11 cellular contexts compared by ENCODE assay signal in the genomic region with DNA sequence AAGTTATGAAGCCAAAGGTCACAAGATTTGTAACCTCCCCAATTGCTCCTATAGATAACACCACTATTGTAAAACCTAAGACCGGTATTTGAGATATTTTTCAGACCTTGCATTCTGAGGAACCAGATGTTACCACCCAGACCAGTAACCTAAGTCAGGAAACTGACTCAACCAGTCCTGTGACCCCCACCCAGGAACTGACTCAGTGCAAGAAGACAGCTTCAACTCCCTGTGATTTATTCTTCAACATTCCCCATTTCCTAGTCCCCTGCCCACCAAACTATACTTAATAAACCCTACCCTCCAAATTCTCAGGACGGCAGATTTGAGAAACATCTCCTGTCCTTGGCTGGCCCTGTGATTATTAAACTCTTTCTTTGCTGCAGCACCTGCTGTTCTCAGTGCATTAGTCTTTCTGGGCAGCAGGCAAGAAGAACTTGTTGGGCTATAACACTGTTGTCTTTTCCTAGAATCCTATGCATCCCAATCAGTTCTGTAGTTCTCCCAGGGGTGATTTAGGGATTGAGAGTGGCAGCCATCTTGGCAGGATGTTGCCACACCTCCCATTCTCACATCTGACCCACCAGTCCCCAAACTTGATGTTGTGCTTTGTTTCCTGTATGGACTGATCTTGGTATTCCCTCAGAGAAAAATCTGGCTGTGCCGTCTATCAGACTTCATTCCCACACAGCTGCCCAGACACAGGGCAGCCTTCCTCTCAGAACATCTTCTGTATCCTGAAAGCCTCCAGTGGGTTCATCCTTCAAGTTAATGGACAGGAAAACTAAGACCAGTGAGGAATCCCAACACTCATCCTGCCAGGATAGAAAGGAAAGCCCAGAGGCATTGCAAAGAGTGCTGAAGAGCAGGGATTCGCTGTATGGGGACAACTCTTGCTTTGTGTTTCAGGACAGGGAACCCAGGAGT.
DNase-seq lines count a peak whose midpoint lies in the region; ATAC-seq and TF ChIP-seq lines count a peak whose summit lies in the region.
"Had no signal": no experiment of that assay in that cellular context is flagged by ENCODE, and none has a peak within 500 bp of the region (broad histone marks: within the 10 kb centered on the region; RNA-seq: fewer than 3 reads in every experiment).

No MANE protein-coding gene starts in this region.

- ATAC-seq in central memory CD8-positive, alpha-beta T cell (replicated peaks; ENCODE audit: extremely low read depth, poor library complexity, severe bottlenecking): no peak
- no peak for ATAC-seq in HG02938 (IDR thresholded peaks at IDR 0.05; ENCODE audit: unreplicated experiment)
- ATAC-seq in HG03045 (IDR thresholded peaks at IDR 0.05; ENCODE audit: unreplicated experiment): no peak
- ATAC-seq in GM19467 (IDR thresholded peaks at IDR 0.05; ENCODE audit: unreplicated experiment): no peak
- ATAC-seq: T-helper 17 cell had no signal

- intact Hi-C loops in CD14-positive monocyte (cut with micrococcal nuclease): no loop called here
- intact Hi-C loops in uterus (cut with DNase I; ENCODE audit: low total_unique reads): no loop called here

- DNase-seq in CD14-positive monocyte (ENCODE audit: low spot score) (peak; percentile 89), M059J (ENCODE audit: low read depth) (peak; percentile 54), mesothelial cell of epicardium (ENCODE audit: low spot score in 2 of 2, unreplicated experiment in 2 of 2) (no peak), uterus (no peak)
- DNase-seq in central memory CD8-positive, alpha-beta T cell (ENCODE audit: low spot score in 2 of 2): no peak
- DNase-seq: NCI-H526, T-helper 17 cell, testis had no signal

- peak overlapping the region in 1 of 2 donors; percentile 76 for H3K4me3 Mint-ChIP-seq in CD14-positive monocyte
- H3K4me3 Mint-ChIP-seq in central memory CD8-positive, alpha-beta T cell: no peak overlapping the region
- H3K4me3 Mint-ChIP-seq in mesothelial cell of epicardium: no peak overlapping the region
- H3K4me3 Mint-ChIP-seq: T-helper 17 cell had no signal

- H3K36me3 ChIP-seq in uterus: no peaks in the 10 kb centered on the region

- H3K36me3 Mint-ChIP-seq in CD14-positive monocyte: peaks cover 0 to 2% of the 10 kb centered on the region in 2 donors
- H3K36me3 Mint-ChIP-seq in central memory CD8-positive, alpha-beta T cell (ENCODE audit: insufficient read depth): peaks cover 4% of the 10 kb centered on the region
- H3K36me3 Mint-ChIP-seq in mesothelial cell of epicardium: no peaks in the 10 kb centered on the region

- no peak for TF ChIP-seq POLR2A in uterus (IDR thresholded peaks at IDR 0.05)

- no peak overlapping the region for H3K27ac ChIP-seq in uterus
- H3K27ac ChIP-seq: testis had no signal

- H3K9me3 ChIP-seq in uterus: no peaks in the 10 kb centered on the region
- H3K9me3 ChIP-seq: testis had no signal

- H3K4me1 ChIP-seq in uterus: no peaks in the 10 kb centered on the region
- H3K4me1 ChIP-seq: testis had no signal

- H3K4me3 ChIP-seq in uterus: no peak overlapping the region
- H3K4me3 ChIP-seq: testis had no signal

- H3K27ac Mint-ChIP-seq in CD14-positive monocyte (peak overlapping the region; percentile 58 to 95 (median 90)), mesothelial cell of epicardium (peak overlapping the region; percentile 14)
- H3K27ac Mint-ChIP-seq in central memory CD8-positive, alpha-beta T cell (ENCODE audit: low read depth): peak overlapping the region; percentile 47
- H3K27ac Mint-ChIP-seq: T-helper 17 cell had no signal

- H3K27me3 Mint-ChIP-seq in CD14-positive monocyte (ENCODE audit: low read depth in 3 of 3): peaks cover 7 to 13% (median 12%) of the 10 kb centered on the region in 3 donors
- peaks cover 18% of the 10 kb centered on the region for H3K27me3 Mint-ChIP-seq in central memory CD8-positive, alpha-beta T cell
- no peaks in the 10 kb centered on the region for H3K27me3 Mint-ChIP-seq in mesothelial cell of epicardium (ENCODE audit: low read depth)

- H3K4me1 Mint-ChIP-seq in CD14-positive monocyte: peaks cover 38% of the 10 kb centered on the region
- peaks cover 41% of the 10 kb centered on the region for H3K4me1 Mint-ChIP-seq in central memory CD8-positive, alpha-beta T cell
- H3K4me1 Mint-ChIP-seq in mesothelial cell of epicardium: peaks cover 39% of the 10 kb centered on the region

- no peaks in the 10 kb centered on the region for H3K27me3 ChIP-seq in uterus
- H3K27me3 ChIP-seq: testis had no signal

- TF ChIP-seq CTCF in CD14-positive monocyte (IDR thresholded peaks at IDR 0.05): no peak
- TF ChIP-seq CTCF in mesothelial cell of epicardium (IDR thresholded peaks at IDR 0.05; ENCODE audit: unreplicated experiment): no peak
- no peak for TF ChIP-seq CTCF in uterus (IDR thresholded peaks at IDR 0.05)

- H3K9me3 Mint-ChIP-seq in CD14-positive monocyte (peaks cover 0 to 3% (median 0%) of the 10 kb centered on the region in 7 donors), mesothelial cell of epicardium (no peaks in the 10 kb centered on the region)
- no peaks in the 10 kb centered on the region for H3K9me3 Mint-ChIP-seq in central memory CD8-positive, alpha-beta T cell

Comparison
In these comparisons a context has a peak if more than half of its experiments do, and no peak if none do; other contexts are left out.
1. DNase-seq: peak in CD14-positive monocyte (single experiment) and M059J (single experiment); none in central memory CD8-positive, alpha-beta T cell (0 of 2), mesothelial cell of epicardium (0 of 2) and uterus (0 of 2).
2. H3K27ac Mint-ChIP-seq: peak in every context shown above with its lines; median percentile 90 in CD14-positive monocyte; 47 in central memory CD8-positive, alpha-beta T cell; 14 in mesothelial cell of epicardium.